Comparison of ENCODE assay signal across 8 cellular contexts in the genomic region with DNA sequence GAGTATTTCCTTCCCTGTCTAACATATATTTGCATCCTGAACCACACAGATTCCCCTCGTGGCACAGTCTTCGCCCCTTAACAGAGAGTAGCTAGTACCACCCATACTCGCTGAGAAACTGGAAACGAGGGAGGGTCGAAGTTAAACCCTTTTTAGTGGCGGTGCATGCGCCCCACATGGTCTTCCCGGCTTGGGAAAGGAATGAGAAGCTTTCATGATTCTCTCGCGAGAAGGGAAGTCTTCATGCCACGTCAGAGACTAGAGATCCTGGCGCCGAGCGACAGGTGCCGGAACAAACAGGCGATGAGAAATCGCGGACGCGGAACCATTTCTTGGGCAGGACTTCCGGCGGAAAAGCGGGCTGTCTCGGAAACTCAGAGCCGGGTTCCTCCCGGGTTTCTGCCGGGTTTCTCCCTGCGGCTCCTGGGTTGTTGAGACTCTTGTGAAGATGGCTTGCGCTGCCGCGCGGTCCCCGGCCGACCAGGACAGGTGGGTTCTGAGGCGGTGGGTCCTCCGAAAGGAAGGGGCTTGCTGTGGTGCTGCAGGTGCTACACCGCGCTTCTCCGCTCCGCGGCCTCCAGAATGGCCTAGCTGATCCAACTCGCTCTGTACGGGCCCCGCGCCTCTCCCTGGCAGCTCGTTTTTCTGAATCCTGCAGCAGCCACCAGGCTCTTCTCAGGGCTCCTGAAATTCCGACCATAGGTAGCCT.
DNase-seq lines count a peak whose midpoint lies in the region; ATAC-seq, FAIRE-seq and TF ChIP-seq lines count a peak whose summit lies in the region.

A gene (plus strand): TSS at position 359 of the 709 bp plus-strand sequence. CDS start 90 bp downstream, at position 449.

- peaks cover 21% of the 10 kb centered on the region for H3K4me1 Mint-ChIP-seq in central memory CD8-positive, alpha-beta T cell

- peak within 1 kb of the TSS; percentile 91 for H3K4me3 Mint-ChIP-seq in central memory CD8-positive, alpha-beta T cell

- no peaks in the 10 kb centered on the region for H3K9me3 Mint-ChIP-seq in central memory CD8-positive, alpha-beta T cell

- no peak; the same call in none of the 2 replicates for TF ChIP-seq CTCF in AG09319 (IDR thresholded peaks at IDR 0.05; ENCODE audit: low read depth, low read length)

- DNase-seq in AG09319 (ENCODE audit: extremely low read depth, low read depth) = peak; percentile 95
- DNase-seq in NCI-H446 (lab: John Stamatoyannopoulos, UW) = peak; percentile 90 to 98
- peak; percentile 81 for DNase-seq in activated CD4-positive, CD25-positive, alpha-beta regulatory T cell treated with anti-CD3 and anti-CD28 coated beads, Interleukin-2, amount 50 U/mL, for 16 hours (ENCODE audit: low read depth, low spot score)
- peak; percentile 85 for DNase-seq in central memory CD8-positive, alpha-beta T cell (ENCODE audit: low spot score in 2 of 2)
- DNase-seq in stimulated activated CD4-positive, alpha-beta T cell treated with anti-CD3 and anti-CD28 coated beads, Interleukin-12 subunit alpha, Interleukin-12 subunit beta, amount 100 ng/mL, for 4 hours = peak; percentile 85

- peaks cover 19% of the 10 kb centered on the region for H3K27me3 Mint-ChIP-seq in central memory CD8-positive, alpha-beta T cell

- peak; percentile 88 for FAIRE-seq in islet of Langerhans (lab: Jason Lieb, UNC)

- H3K36me3 Mint-ChIP-seq in central memory CD8-positive, alpha-beta T cell (ENCODE audit: insufficient read depth) = peaks cover 25% of the 10 kb centered on the region

- H3K27ac Mint-ChIP-seq in central memory CD8-positive, alpha-beta T cell (ENCODE audit: low read depth) = peak within 1 kb of the TSS; percentile 94

- peak; percentile 98 for ATAC-seq in GM19025 (IDR thresholded peaks at IDR 0.05; ENCODE audit: low read depth, unreplicated experiment)
- ATAC-seq in HG03342 (IDR thresholded peaks at IDR 0.05; ENCODE audit: unreplicated experiment) = peak; percentile 99
- ATAC-seq in central memory CD8-positive, alpha-beta T cell (replicated peaks; ENCODE audit: extremely low read depth, poor library complexity, severe bottlenecking) = peak; percentile 95

Comparison
In these comparisons a context has a peak if more than half of its experiments do, and no peak if none do; other contexts are left out.
1. Peak in every context shown above with its lines: DNase-seq and ATAC-seq.